In the genomic region with DNA sequence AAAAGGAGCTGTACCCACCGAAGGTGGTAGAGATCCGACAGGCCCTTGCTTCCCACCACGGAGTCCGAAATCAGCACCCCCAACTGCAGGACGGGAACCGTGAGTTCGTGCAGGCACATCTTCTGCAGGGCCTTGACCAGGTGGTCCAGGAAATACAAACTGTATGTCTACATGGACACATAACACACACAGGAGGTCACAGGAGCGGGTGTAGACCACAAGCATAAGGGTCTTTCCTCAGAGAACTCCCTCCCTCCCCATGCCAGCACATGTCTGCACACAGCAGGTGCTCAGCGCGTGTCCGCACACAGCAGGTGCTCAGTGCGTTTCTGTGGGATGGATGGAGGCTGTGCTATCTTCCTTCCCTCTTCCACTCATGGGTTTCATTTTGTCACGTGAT, we compare ENCODE assay signal across 1 cellular context.
TF ChIP-seq lines count a peak whose summit lies in the region.

No MANE protein-coding gene starts in this region.

TF ChIP-seq in HepG2, 621 proteins besides CTCF, POLR2A, EP300 and RAD21 (continued from another document):
- TF ChIP-seq ARID5B (CRISPR knock-in tag; IDR thresholded peaks at IDR 0.05), result no peak
- TF ChIP-seq SNAPC2 (CRISPR knock-in tag; IDR thresholded peaks at IDR 0.05), result no peak
- TF ChIP-seq, protein P1, sequence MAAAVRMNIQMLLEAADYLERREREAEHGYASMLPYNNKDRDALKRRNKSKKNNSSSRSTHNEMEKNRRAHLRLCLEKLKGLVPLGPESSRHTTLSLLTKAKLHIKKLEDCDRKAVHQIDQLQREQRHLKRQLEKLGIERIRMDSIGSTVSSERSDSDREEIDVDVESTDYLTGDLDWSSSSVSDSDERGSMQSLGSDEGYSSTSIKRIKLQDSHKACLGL (CRISPR knock-in tag; IDR thresholded peaks at IDR 0.05), result no peak
- no peak for TF ChIP-seq ZNF709 (CRISPR knock-in tag; IDR thresholded peaks at IDR 0.05)
